ENCODE assay signal across 1 cellular context in the genomic region with DNA sequence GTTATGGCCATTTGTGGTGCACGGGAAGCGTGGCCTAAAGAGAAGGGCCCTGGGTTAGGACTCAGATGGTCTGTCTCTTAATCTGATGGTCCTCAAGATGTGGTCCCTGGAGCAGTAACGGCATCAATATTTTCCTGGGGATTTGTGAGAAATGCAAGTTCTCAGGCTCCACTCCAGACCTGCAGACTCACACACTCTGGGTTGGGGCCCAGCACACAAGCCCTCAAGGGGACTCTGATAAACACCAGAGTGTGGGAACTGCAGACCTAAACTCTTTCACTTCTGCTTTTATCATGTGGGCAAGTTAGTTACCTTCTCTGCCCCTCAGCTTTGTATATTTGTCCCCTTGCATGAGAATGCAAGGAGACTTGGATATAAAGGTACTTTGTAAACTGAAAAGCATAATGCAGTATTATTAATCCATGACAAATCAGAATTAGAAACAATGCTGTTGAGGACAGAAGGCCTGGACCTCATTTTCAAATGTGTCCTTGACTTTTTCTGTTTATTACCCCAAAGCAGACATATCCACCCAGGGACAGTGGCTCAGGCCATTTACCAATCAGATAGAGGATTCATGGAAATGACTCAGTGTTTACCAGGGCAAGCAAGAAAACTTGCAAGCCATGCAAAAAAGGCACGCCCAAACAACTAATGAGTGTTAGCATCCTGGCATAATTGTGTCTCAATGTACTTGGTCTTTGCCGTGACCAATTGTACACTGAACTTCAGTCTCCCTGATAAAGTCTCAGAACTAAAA.
A peak's percentile ranks its signal among the peaks of the same experiment; 100 is the strongest.
TF ChIP-seq lines count a peak whose summit lies in the region.

No MANE protein-coding gene starts in this region.

TF ChIP-seq in GM12878, 131 proteins besides CTCF, POLR2A, EP300 and RAD21 (continued from another document and continues in another):
- TF ChIP-seq MAX (IDR thresholded peaks at IDR 0.05; ENCODE audit: low read depth, low read length) (no peak; the same call in 1 of the 2 replicates), MYB (IDR thresholded peaks at IDR 0.05; ENCODE audit: borderline replicate concordance, low read depth, low read length) (peak; percentile 76; the same call in 1 of the 2 replicates), HDAC2 (IDR thresholded peaks at IDR 0.05) (no peak), ESRRA (IDR thresholded peaks at IDR 0.05; ENCODE audit: low read length) (no peak), MXI1 (IDR thresholded peaks at IDR 0.05; ENCODE audit: low read depth, low read length) (no peak), RUNX3 (IDR thresholded peaks at IDR 0.05; ENCODE audit: low read length) (peak; percentile 90), SMAD5 (IDR thresholded peaks at IDR 0.05; ENCODE audit: low read depth) (no peak), CBX5 (IDR thresholded peaks at IDR 0.05; ENCODE audit: low read depth) (peak; percentile 61; the same call in 1 of the 2 replicates), ELK1 (IDR thresholded peaks at IDR 0.05; ENCODE audit: low read depth, low read length) (no peak), SREBF1 (IDR thresholded peaks at IDR 0.05; ENCODE audit: low read length) (no peak), KAT2A (conservative IDR thresholded peaks at IDR 0.05; ENCODE audit: control insufficient read depth, low read depth, low read length) (no peak), SUPT20H (IDR thresholded peaks at IDR 0.05; ENCODE audit: borderline replicate concordance, control insufficient read depth, low read depth, low read length) (no peak), ZSCAN29 (IDR thresholded peaks at IDR 0.05) (no peak), SP1 (IDR thresholded peaks at IDR 0.05; ENCODE audit: low read depth, low read length) (peak; percentile 69), BCL3 (IDR thresholded peaks at IDR 0.05; ENCODE audit: borderline replicate concordance, insufficient read depth, low read depth, low read length, poor library complexity, severe bottlenecking) (peak; percentile 100), RFX5 (IDR thresholded peaks at IDR 0.05; ENCODE audit: low read depth, low read length) (peak; percentile 94), SRF (IDR thresholded peaks at IDR 0.05; ENCODE audit: low read depth in 2 of 2, low read length in 2 of 2) (0 out of 4 replicates have a peak, but pooled peaks of 1 of the 2 experiments have one; percentile 16), RB1 (IDR thresholded peaks at IDR 0.05; ENCODE audit: borderline replicate concordance) (peak; percentile 95; the same call in 1 of the 2 replicates), NR2F1 (conservative IDR thresholded peaks at IDR 0.05) (peak; percentile 71), RCOR1 (conservative IDR thresholded peaks at IDR 0.05; ENCODE audit: low read depth, low read length) (0 out of 2 replicates have a peak, but pooled peaks have one; percentile 86), FOS (IDR thresholded peaks at IDR 0.05; ENCODE audit: borderline replicate concordance, extremely low read depth, insufficient read length) (no peak), NFIC (IDR thresholded peaks at IDR 0.05; ENCODE audit: low read depth, low read length) (peak; percentile 92), KLF5 (IDR thresholded peaks at IDR 0.05; ENCODE audit: partially characterized antibody) (peak; percentile 43), MTA3 (IDR thresholded peaks at IDR 0.05; ENCODE audit: borderline replicate concordance, low read length) (no peak), RBBP5 (conservative IDR thresholded peaks at IDR 0.05) (no peak), FOXK2 (IDR thresholded peaks at IDR 0.05) (no peak), GABPA (IDR thresholded peaks at IDR 0.05; ENCODE audit: low read depth) (no peak)
- TF ChIP-seq, protein P1, sequence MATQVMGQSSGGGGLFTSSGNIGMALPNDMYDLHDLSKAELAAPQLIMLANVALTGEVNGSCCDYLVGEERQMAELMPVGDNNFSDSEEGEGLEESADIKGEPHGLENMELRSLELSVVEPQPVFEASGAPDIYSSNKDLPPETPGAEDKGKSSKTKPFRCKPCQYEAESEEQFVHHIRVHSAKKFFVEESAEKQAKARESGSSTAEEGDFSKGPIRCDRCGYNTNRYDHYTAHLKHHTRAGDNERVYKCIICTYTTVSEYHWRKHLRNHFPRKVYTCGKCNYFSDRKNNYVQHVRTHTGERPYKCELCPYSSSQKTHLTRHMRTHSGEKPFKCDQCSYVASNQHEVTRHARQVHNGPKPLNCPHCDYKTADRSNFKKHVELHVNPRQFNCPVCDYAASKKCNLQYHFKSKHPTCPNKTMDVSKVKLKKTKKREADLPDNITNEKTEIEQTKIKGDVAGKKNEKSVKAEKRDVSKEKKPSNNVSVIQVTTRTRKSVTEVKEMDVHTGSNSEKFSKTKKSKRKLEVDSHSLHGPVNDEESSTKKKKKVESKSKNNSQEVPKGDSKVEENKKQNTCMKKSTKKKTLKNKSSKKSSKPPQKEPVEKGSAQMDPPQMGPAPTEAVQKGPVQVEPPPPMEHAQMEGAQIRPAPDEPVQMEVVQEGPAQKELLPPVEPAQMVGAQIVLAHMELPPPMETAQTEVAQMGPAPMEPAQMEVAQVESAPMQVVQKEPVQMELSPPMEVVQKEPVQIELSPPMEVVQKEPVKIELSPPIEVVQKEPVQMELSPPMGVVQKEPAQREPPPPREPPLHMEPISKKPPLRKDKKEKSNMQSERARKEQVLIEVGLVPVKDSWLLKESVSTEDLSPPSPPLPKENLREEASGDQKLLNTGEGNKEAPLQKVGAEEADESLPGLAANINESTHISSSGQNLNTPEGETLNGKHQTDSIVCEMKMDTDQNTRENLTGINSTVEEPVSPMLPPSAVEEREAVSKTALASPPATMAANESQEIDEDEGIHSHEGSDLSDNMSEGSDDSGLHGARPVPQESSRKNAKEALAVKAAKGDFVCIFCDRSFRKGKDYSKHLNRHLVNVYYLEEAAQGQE (IDR thresholded peaks at IDR 0.05; ENCODE audit: low read depth, low read length) = no peak
- TF ChIP-seq, protein P2, sequence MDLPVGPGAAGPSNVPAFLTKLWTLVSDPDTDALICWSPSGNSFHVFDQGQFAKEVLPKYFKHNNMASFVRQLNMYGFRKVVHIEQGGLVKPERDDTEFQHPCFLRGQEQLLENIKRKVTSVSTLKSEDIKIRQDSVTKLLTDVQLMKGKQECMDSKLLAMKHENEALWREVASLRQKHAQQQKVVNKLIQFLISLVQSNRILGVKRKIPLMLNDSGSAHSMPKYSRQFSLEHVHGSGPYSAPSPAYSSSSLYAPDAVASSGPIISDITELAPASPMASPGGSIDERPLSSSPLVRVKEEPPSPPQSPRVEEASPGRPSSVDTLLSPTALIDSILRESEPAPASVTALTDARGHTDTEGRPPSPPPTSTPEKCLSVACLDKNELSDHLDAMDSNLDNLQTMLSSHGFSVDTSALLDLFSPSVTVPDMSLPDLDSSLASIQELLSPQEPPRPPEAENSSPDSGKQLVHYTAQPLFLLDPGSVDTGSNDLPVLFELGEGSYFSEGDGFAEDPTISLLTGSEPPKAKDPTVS (IDR thresholded peaks at IDR 0.05; ENCODE audit: low read depth, low read length) = peak; percentile 32; the same call in 1 of the 2 replicates
- TF ChIP-seq, protein P3, sequence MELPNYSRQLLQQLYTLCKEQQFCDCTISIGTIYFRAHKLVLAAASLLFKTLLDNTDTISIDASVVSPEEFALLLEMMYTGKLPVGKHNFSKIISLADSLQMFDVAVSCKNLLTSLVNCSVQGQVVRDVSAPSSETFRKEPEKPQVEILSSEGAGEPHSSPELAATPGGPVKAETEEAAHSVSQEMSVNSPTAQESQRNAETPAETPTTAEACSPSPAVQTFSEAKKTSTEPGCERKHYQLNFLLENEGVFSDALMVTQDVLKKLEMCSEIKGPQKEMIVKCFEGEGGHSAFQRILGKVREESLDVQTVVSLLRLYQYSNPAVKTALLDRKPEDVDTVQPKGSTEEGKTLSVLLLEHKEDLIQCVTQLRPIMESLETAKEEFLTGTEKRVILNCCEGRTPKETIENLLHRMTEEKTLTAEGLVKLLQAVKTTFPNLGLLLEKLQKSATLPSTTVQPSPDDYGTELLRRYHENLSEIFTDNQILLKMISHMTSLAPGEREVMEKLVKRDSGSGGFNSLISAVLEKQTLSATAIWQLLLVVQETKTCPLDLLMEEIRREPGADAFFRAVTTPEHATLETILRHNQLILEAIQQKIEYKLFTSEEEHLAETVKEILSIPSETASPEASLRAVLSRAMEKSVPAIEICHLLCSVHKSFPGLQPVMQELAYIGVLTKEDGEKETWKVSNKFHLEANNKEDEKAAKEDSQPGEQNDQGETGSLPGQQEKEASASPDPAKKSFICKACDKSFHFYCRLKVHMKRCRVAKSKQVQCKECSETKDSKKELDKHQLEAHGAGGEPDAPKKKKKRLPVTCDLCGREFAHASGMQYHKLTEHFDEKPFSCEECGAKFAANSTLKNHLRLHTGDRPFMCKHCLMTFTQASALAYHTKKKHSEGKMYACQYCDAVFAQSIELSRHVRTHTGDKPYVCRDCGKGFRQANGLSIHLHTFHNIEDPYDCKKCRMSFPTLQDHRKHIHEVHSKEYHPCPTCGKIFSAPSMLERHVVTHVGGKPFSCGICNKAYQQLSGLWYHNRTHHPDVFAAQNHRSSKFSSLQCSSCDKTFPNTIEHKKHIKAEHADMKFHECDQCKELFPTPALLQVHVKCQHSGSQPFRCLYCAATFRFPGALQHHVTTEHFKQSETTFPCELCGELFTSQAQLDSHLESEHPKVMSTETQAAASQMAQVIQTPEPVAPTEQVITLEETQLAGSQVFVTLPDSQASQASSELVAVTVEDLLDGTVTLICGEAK (IDR thresholded peaks at IDR 0.05; ENCODE audit: borderline replicate concordance) = no peak
- TF ChIP-seq, protein P4, sequence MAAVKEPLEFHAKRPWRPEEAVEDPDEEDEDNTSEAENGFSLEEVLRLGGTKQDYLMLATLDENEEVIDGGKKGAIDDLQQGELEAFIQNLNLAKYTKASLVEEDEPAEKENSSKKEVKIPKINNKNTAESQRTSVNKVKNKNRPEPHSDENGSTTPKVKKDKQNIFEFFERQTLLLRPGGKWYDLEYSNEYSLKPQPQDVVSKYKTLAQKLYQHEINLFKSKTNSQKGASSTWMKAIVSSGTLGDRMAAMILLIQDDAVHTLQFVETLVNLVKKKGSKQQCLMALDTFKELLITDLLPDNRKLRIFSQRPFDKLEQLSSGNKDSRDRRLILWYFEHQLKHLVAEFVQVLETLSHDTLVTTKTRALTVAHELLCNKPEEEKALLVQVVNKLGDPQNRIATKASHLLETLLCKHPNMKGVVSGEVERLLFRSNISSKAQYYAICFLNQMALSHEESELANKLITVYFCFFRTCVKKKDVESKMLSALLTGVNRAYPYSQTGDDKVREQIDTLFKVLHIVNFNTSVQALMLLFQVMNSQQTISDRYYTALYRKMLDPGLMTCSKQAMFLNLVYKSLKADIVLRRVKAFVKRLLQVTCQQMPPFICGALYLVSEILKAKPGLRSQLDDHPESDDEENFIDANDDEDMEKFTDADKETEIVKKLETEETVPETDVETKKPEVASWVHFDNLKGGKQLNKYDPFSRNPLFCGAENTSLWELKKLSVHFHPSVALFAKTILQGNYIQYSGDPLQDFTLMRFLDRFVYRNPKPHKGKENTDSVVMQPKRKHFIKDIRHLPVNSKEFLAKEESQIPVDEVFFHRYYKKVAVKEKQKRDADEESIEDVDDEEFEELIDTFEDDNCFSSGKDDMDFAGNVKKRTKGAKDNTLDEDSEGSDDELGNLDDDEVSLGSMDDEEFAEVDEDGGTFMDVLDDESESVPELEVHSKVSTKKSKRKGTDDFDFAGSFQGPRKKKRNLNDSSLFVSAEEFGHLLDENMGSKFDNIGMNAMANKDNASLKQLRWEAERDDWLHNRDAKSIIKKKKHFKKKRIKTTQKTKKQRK (IDR thresholded peaks at IDR 0.05; ENCODE audit: low read depth, low read length) = no peak
- TF ChIP-seq, protein P5, sequence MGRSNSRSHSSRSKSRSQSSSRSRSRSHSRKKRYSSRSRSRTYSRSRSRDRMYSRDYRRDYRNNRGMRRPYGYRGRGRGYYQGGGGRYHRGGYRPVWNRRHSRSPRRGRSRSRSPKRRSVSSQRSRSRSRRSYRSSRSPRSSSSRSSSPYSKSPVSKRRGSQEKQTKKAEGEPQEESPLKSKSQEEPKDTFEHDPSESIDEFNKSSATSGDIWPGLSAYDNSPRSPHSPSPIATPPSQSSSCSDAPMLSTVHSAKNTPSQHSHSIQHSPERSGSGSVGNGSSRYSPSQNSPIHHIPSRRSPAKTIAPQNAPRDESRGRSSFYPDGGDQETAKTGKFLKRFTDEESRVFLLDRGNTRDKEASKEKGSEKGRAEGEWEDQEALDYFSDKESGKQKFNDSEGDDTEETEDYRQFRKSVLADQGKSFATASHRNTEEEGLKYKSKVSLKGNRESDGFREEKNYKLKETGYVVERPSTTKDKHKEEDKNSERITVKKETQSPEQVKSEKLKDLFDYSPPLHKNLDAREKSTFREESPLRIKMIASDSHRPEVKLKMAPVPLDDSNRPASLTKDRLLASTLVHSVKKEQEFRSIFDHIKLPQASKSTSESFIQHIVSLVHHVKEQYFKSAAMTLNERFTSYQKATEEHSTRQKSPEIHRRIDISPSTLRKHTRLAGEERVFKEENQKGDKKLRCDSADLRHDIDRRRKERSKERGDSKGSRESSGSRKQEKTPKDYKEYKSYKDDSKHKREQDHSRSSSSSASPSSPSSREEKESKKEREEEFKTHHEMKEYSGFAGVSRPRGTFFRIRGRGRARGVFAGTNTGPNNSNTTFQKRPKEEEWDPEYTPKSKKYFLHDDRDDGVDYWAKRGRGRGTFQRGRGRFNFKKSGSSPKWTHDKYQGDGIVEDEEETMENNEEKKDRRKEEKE (IDR thresholded peaks at IDR 0.05) = no peak
